In genomic region chr3:32891365-32891764, GRCh38 we compare ENCODE assay signal across 30 cellular contexts.
"Had no signal": no experiment of that assay in that cellular context is flagged by ENCODE, and none has a peak within 500 bp of the region (broad histone marks: within the 10 kb centered on the region; RNA-seq: fewer than 3 reads in every experiment).

No MANE protein-coding gene starts in this region.

- H3K27me3 ChIP-seq: hepatocyte had no signal

- FAIRE-seq: astrocyte, endothelial cell of umbilical vein had no signal

- DNase-seq: activated CD4-positive, alpha-beta memory T cell treated with anti-CD3 and anti-CD28 coated beads, Interleukin-2, amount 10 ng/mL, durations not matched to agents 7 days and 5 days; activated CD4-positive, alpha-beta T cell treated with anti-CD3 and anti-CD28 coated beads for 1 hour; activated CD4-positive, alpha-beta T cell treated with anti-CD3 and anti-CD28 coated beads for 4 hours; activated CD4-positive, alpha-beta T cell treated with anti-CD3 and anti-CD28 coated beads, Interleukin-2, amount 10 ng/mL, durations not matched to agents 7 days and 5 days; activated CD4-positive, alpha-beta T cell treated with anti-CD3 and anti-CD28 coated beads, Interleukin-2, amount 50 U/mL, for 4 hours; activated CD4-positive, CD25-positive, alpha-beta regulatory T cell; activated CD8-positive, alpha-beta memory T cell treated with anti-CD3 and anti-CD28 coated beads, Interleukin-2, amount 50 U/mL, for 48 hours; activated effector memory CD4-positive, alpha-beta T cell treated with Interleukin-2 at 50 U/mL for 16 hours; activated gamma-delta T cell treated with Interleukin-2 at 50 U/mL for 16 hours; activated naive CD4-positive, alpha-beta T cell treated with anti-CD3 and anti-CD28 coated beads, Interleukin-2, amount 50 U/mL, for 16 hours; activated naive CD4-positive, alpha-beta T cell treated with Interleukin-2 at 50 U/mL for 16 hours; activated T-cell treated with anti-CD3 and anti-CD28 coated beads for 4 hours; activated T-cell treated with anti-CD3 and anti-CD28 coated beads, Interleukin-2, amount 50 U/mL, for 24 hours; activated T-cell treated with anti-CD3 and anti-CD28 coated beads, Interleukin-2, amount 50 U/mL, for 72 hours; amniotic stem cell; anterior cingulate cortex; brain microvascular endothelial cell; dorsolateral prefrontal cortex; effector memory CD4-positive, alpha-beta T cell; esophagus squamous epithelium; foreskin melanocyte; heart right ventricle; T-helper 9 cell; WERI-Rb-1 had no signal

- H3K4me3 ChIP-seq: coronary artery, dorsolateral prefrontal cortex, esophagus squamous epithelium, gastroesophageal sphincter, heart right ventricle, hepatocyte had no signal

- H3K4me2 ChIP-seq: hepatocyte had no signal

- H3K9me3 ChIP-seq: esophagus squamous epithelium, gastroesophageal sphincter, heart right ventricle had no signal

- ATAC-seq: activated T-cell treated with anti-CD3 and anti-CD28 coated beads, Interleukin-2, amount 50 U/mL, for 72 hours; heart right ventricle had no signal

- H3K27ac ChIP-seq: brain microvascular endothelial cell, coronary artery, dorsolateral prefrontal cortex, epithelial cell of prostate, esophagus squamous epithelium, gastroesophageal sphincter, heart right ventricle, hepatocyte, WERI-Rb-1 had no signal

- H3K4me1 ChIP-seq: esophagus squamous epithelium, gastroesophageal sphincter, heart right ventricle had no signal

- H2AFZ ChIP-seq: hepatocyte had no signal

- H3K36me3 ChIP-seq: brain microvascular endothelial cell, esophagus squamous epithelium, gastroesophageal sphincter, heart right ventricle, WERI-Rb-1 had no signal
